Comparison of ENCODE assay signal across 20 cellular contexts in genomic region chr17:61465550-61466237, GRCh38. TPM values are rescaled to one million over a fixed set of nuclear protein-coding genes. Genes with fewer than 3 reads are reported as not detected.
"Had no signal": no experiment of that assay in that cellular context is flagged by ENCODE, and none has a peak within 500 bp of the region (broad histone marks: within the 10 kb centered on the region; RNA-seq: fewer than 3 reads in every experiment).

No MANE protein-coding gene starts in this region.

- H3K9me3 Mint-ChIP-seq: activated T-helper 17 cell treated with anti-CD3 and anti-CD28 coated beads, Interleukin-2, amount 50 U/mL, for 72 hours; naive B cell; stimulated activated naive B cell treated with anti-CD40 and anti-IgM and Interleukin-4, amounts not matched to agents 10 μg/mL and 1 μg/mL and 100 μg/mL, for 72 hours had no signal

- H3K27ac ChIP-seq: coronary artery, esophagus muscularis mucosa, parathyroid adenoma, tibial artery had no signal

- H3K9me3 ChIP-seq: esophagus muscularis mucosa, SK-N-SH, tibial artery had no signal

- H3K4me1 Mint-ChIP-seq: activated T-helper 17 cell treated with anti-CD3 and anti-CD28 coated beads, Interleukin-2, amount 50 U/mL, for 72 hours had no signal

- H3K79me2 ChIP-seq: parathyroid adenoma had no signal

- H3K4me1 ChIP-seq: parathyroid adenoma had no signal

- H3K27ac Mint-ChIP-seq: activated T-helper 17 cell treated with anti-CD3 and anti-CD28 coated beads, Interleukin-2, amount 50 U/mL, for 72 hours; naive B cell; stimulated activated naive B cell treated with anti-CD40 and anti-IgM and Interleukin-4, amounts not matched to agents 10 μg/mL and 1 μg/mL and 100 μg/mL, for 72 hours had no signal

- H2AFZ ChIP-seq: parathyroid adenoma had no signal

- H3K4me2 ChIP-seq: SK-N-SH had no signal

- H3K36me3 Mint-ChIP-seq: naive B cell; stimulated activated naive B cell treated with anti-CD40 and anti-IgM and Interleukin-4, amounts not matched to agents 10 μg/mL and 1 μg/mL and 100 μg/mL, for 72 hours had no signal

- H3K9ac ChIP-seq: parathyroid adenoma, SK-N-SH had no signal

- DNase-seq: activated naive CD4-positive, alpha-beta T cell treated with anti-CD3 and anti-CD28 coated beads, Interleukin-2, amount 50 U/mL, for 16 hours; activated T-cell treated with anti-CD3 and anti-CD28 coated beads for 4 hours; amniotic stem cell; central memory CD4-positive, alpha-beta T cell; naive B cell; SK-N-SH; stimulated activated CD4-positive, alpha-beta T cell treated with anti-CD3 and anti-CD28 coated beads, Interleukin-15, amount 100 ng/mL, for 24 hours; stimulated activated CD4-positive, alpha-beta T cell treated with anti-CD3 and anti-CD28 coated beads, Interleukin-4, amount 100 ng/mL, for 1 hour; stimulated activated naive B cell treated with anti-CD40 and anti-IgM and Interleukin-4, amounts not matched to agents 10 μg/mL and 1 μg/mL and 100 μg/mL, for 72 hours; T-helper 1 cell; T1000 had no signal

- H3K4me3 Mint-ChIP-seq: activated T-helper 17 cell treated with anti-CD3 and anti-CD28 coated beads, Interleukin-2, amount 50 U/mL, for 72 hours; stimulated activated naive B cell treated with anti-CD40 and anti-IgM and Interleukin-4, amounts not matched to agents 10 μg/mL and 1 μg/mL and 100 μg/mL, for 72 hours had no signal

- ATAC-seq: activated CD4-positive, CD25-positive, alpha-beta regulatory T cell treated with anti-CD3 and anti-CD28 coated beads, Interleukin-2, amount 50 U/mL, for 24 hours; activated T-helper 17 cell treated with anti-CD3 and anti-CD28 coated beads, Interleukin-2, amount 50 U/mL, for 72 hours; stimulated activated naive B cell treated with anti-CD40 and anti-IgM and Interleukin-4, amounts not matched to agents 10 μg/mL and 1 μg/mL and 100 μg/mL, for 72 hours had no signal

- H3K4me3 ChIP-seq: coronary artery, esophagus muscularis mucosa, lung, tibial artery had no signal

- H3K36me3 ChIP-seq: esophagus muscularis mucosa, tibial artery had no signal

RNA-seq across cellular contexts. Expression of gene TBX4, which starts 13.5 kb away (rescaled TPM):
- total RNA-seq: activated T-helper 17 cell treated with anti-CD3 and anti-CD28 coated beads, Interleukin-2, amount 50 U/mL, for 72 hours; esophagus muscularis mucosa; fibroblast of villous mesenchyme; renal cortical epithelial cell had no signal
